Comparison of ENCODE assay signal across 8 cellular contexts in genomic region chr6:108562503-108562993, GRCh38. TPM values are rescaled to one million over a fixed set of nuclear protein-coding genes. Genes with fewer than 3 reads are reported as not detected.
DNase-seq lines count a peak whose midpoint lies in the region; ATAC-seq and TF ChIP-seq lines count a peak whose summit lies in the region.

No MANE protein-coding gene starts in this region.

- peaks cover 9% of the 10 kb centered on the region for H3K4me1 ChIP-seq in neural progenitor cell

- H3K27me3 ChIP-seq in neural progenitor cell = peaks cover 40% of the 10 kb centered on the region

- peak; percentile 8 for ATAC-seq in Right ventricle myocardium superior (ENCODE audit: poor library complexity)

- TF ChIP-seq CTCF in neural progenitor cell (IDR thresholded peaks at IDR 0.05) = no peak

- peak overlapping the region; percentile 60 for H3K4me3 Mint-ChIP-seq in activated T-helper 2 cell treated with anti-CD3 and anti-CD28 coated beads, Interferon-gamma antibody, Interleukin-2, Interleukin-4, amounts not matched to agents 10 μg/mL and 5 μg/mL and 100 μg/mL, durations not matched to agents 14 hours and 24 hours and 36 hours (ENCODE audit: low read depth)
- peak overlapping the region; percentile 96 for H3K4me3 Mint-ChIP-seq in neural progenitor cell

- intact Hi-C loops in activated T-helper 2 cell treated with anti-CD3 and anti-CD28 coated beads, Interferon-gamma antibody, Interleukin-2, Interleukin-4, amounts not matched to agents 10 μg/mL and 5 μg/mL and 100 μg/mL, durations not matched to agents 14 hours and 24 hours and 36 hours (cut with micrococcal nuclease) = no loop called here
- intact Hi-C loops in Right ventricle myocardium superior (cut with DNase I) = loop anchor here (5.0 kb wide), 1 partner anchor 90 kb away; no protein-coding TSS in a partner anchor

- peak overlapping the region; percentile 76 for H3K4me3 ChIP-seq in neural progenitor cell

- H4K20me1 ChIP-seq in neural progenitor cell (ENCODE audit: low read depth) = peaks cover 61% of the 10 kb centered on the region

- H2AFZ ChIP-seq in neural progenitor cell (replicated peaks) = no peak overlapping the region

- no peaks in the 10 kb centered on the region for H3K36me3 ChIP-seq in neural progenitor cell

- peak; percentile 40 for DNase-seq in NK-92 treated with Interleukin-12 subunit alpha and Interleukin-12 subunit beta, amount 100 ng/mL, for 24 hours (lab: John Stamatoyannopoulos, UW)
- DNase-seq in NK-92 (lab: John Stamatoyannopoulos, UW; ENCODE audit: unreplicated experiment) = no peak
- peak; percentile 64 for DNase-seq in NCI-H2029 treated with DMSO at 0.1 percent for 48 hours (lab: John Stamatoyannopoulos, UW)
- DNase-seq in activated T-helper 2 cell treated with anti-CD3 and anti-CD28 coated beads, Interferon-gamma antibody, Interleukin-2, Interleukin-4, amounts not matched to agents 10 μg/mL and 5 μg/mL and 100 μg/mL, durations not matched to agents 14 hours and 24 hours and 36 hours (ENCODE audit: low spot score) = no peak
- DNase-seq in Right ventricle myocardium superior = peak; percentile 69
- DNase-seq in neural progenitor cell (ENCODE audit: low spot score) = peak; percentile 81
- DNase-seq in stimulated activated CD4-positive, alpha-beta T cell treated with anti-CD3 and anti-CD28 coated beads, Interleukin-4, amount 100 ng/mL, for 1 hour = no peak
- no peak for DNase-seq in activated CD8-positive, alpha-beta memory T cell treated with anti-CD3 and anti-CD28 coated beads, Interleukin-2, amount 50 U/mL, for 48 hours

- no peak overlapping the region for H3K9ac ChIP-seq in neural progenitor cell

- H3K4me1 Mint-ChIP-seq in activated T-helper 2 cell treated with anti-CD3 and anti-CD28 coated beads, Interferon-gamma antibody, Interleukin-2, Interleukin-4, amounts not matched to agents 10 μg/mL and 5 μg/mL and 100 μg/mL, durations not matched to agents 14 hours and 24 hours and 36 hours (ENCODE audit: low read depth) = peaks cover 38% of the 10 kb centered on the region
- H3K4me1 Mint-ChIP-seq in neural progenitor cell = peaks cover 17% of the 10 kb centered on the region

- no peaks in the 10 kb centered on the region for H3K9me3 Mint-ChIP-seq in activated T-helper 2 cell treated with anti-CD3 and anti-CD28 coated beads, Interferon-gamma antibody, Interleukin-2, Interleukin-4, amounts not matched to agents 10 μg/mL and 5 μg/mL and 100 μg/mL, durations not matched to agents 14 hours and 24 hours and 36 hours
- peaks cover 4% of the 10 kb centered on the region for H3K9me3 Mint-ChIP-seq in neural progenitor cell

- H3K27me3 Mint-ChIP-seq in activated T-helper 2 cell treated with anti-CD3 and anti-CD28 coated beads, Interferon-gamma antibody, Interleukin-2, Interleukin-4, amounts not matched to agents 10 μg/mL and 5 μg/mL and 100 μg/mL, durations not matched to agents 14 hours and 24 hours and 36 hours (ENCODE audit: low read depth) = peaks cover 23% of the 10 kb centered on the region
- H3K27me3 Mint-ChIP-seq in neural progenitor cell (ENCODE audit: insufficient read depth, low read depth) = peaks cover 21% of the 10 kb centered on the region

- H3K27ac ChIP-seq in neural progenitor cell = no peak overlapping the region

- H3F3A ChIP-seq in neural progenitor cell (ENCODE audit: low read depth) = peaks cover 33% of the 10 kb centered on the region

- peaks cover 43% of the 10 kb centered on the region for H3K79me2 ChIP-seq in neural progenitor cell (ENCODE audit: low read depth)

- peak overlapping the region; percentile 85 for H3K4me2 ChIP-seq in neural progenitor cell

- H3K27ac Mint-ChIP-seq in activated T-helper 2 cell treated with anti-CD3 and anti-CD28 coated beads, Interferon-gamma antibody, Interleukin-2, Interleukin-4, amounts not matched to agents 10 μg/mL and 5 μg/mL and 100 μg/mL, durations not matched to agents 14 hours and 24 hours and 36 hours = no peak overlapping the region
- H3K27ac Mint-ChIP-seq in neural progenitor cell = no peak overlapping the region

- peaks cover 28% of the 10 kb centered on the region for H3K36me3 Mint-ChIP-seq in activated T-helper 2 cell treated with anti-CD3 and anti-CD28 coated beads, Interferon-gamma antibody, Interleukin-2, Interleukin-4, amounts not matched to agents 10 μg/mL and 5 μg/mL and 100 μg/mL, durations not matched to agents 14 hours and 24 hours and 36 hours (ENCODE audit: low read depth)
- H3K36me3 Mint-ChIP-seq in neural progenitor cell = peaks cover 11% of the 10 kb centered on the region

- no peaks in the 10 kb centered on the region for H3K9me3 ChIP-seq in neural progenitor cell (ENCODE audit: low read depth)

RNA-seq across cellular contexts. Expression of gene FOXO3, which starts 1.8 kb away (rescaled TPM):
- total RNA-seq in activated T-helper 2 cell treated with anti-CD3 and anti-CD28 coated beads, Interferon-gamma antibody, Interleukin-2, Interleukin-4, amounts not matched to agents 10 μg/mL and 5 μg/mL and 100 μg/mL, durations not matched to agents 14 hours and 24 hours and 36 hours = 4.7 and 5.8 TPM in 2 replicates
- total RNA-seq in Right ventricle myocardium superior (32.4 TPM), neural progenitor cell (ENCODE audit: low replicate concordance) (13.7 and 17.1 TPM in 2 replicates)

Comparison
In these comparisons a context has a peak if more than half of its experiments do, and no peak if none do; other contexts are left out.
1. DNase-seq: peak in NK-92 treated with Interleukin-12 subunit alpha and Interleukin-12 subunit beta, amount 100 ng/mL, for 24 hours (single experiment), NCI-H2029 treated with DMSO at 0.1 percent for 48 hours (single experiment), Right ventricle myocardium superior (single experiment) and neural progenitor cell (single experiment); none in NK-92 (single experiment), activated T-helper 2 cell treated with anti-CD3 and anti-CD28 coated beads, Interferon-gamma antibody, Interleukin-2, Interleukin-4, amounts not matched to agents 10 μg/mL and 5 μg/mL and 100 μg/mL, durations not matched to agents 14 hours and 24 hours and 36 hours (single experiment), stimulated activated CD4-positive, alpha-beta T cell treated with anti-CD3 and anti-CD28 coated beads, Interleukin-4, amount 100 ng/mL, for 1 hour (single experiment) and activated CD8-positive, alpha-beta memory T cell treated with anti-CD3 and anti-CD28 coated beads, Interleukin-2, amount 50 U/mL, for 48 hours (single experiment).